Comparison of ENCODE assay signal across 24 cellular contexts in genomic region chr14:73233564-73233963, GRCh38. TPM values are rescaled to one million over a fixed set of nuclear protein-coding genes. Genes with fewer than 3 reads are reported as not detected.
DNase-seq lines count a peak whose midpoint lies in the region; ATAC-seq, FAIRE-seq and TF ChIP-seq lines count a peak whose summit lies in the region.
"Had no signal": no experiment of that assay in that cellular context is flagged by ENCODE, and none has a peak within 500 bp of the region (broad histone marks: within the 10 kb centered on the region; RNA-seq: fewer than 3 reads in every experiment).

No MANE protein-coding gene starts in this region.

- H3K79me1 ChIP-seq in neuronal stem cell (ENCODE audit: low read depth, low read length) = no peaks in the 10 kb centered on the region

- H4K91ac ChIP-seq in neuronal stem cell (ENCODE audit: low read depth, low read length, poor library complexity) = no peak overlapping the region

- H3K9me3 ChIP-seq in HepG2 (ENCODE audit: low read length) (no peaks in the 10 kb centered on the region), right lobe of liver (no peaks in the 10 kb centered on the region), neuronal stem cell (replicated peaks in 1 of 2; ENCODE audit: control insufficient read depth in 2 of 2, insufficient read depth in 1 of 2, low read depth in 1 of 2, low read length in 2 of 2) (no peaks in the 10 kb centered on the region), T-helper 17 cell (ENCODE audit: control insufficient read depth, low read length, poor library complexity, severe bottlenecking) (no peaks in the 10 kb centered on the region)
- H3K9me3 ChIP-seq: HAP-1, SJSA1 had no signal

- H3K27me3 Mint-ChIP-seq in T-helper 17 cell = peaks cover 53% of the 10 kb centered on the region

- H4K20me1 ChIP-seq in HepG2 (ENCODE audit: insufficient read depth, low read length) = no peaks in the 10 kb centered on the region

- H2AFZ ChIP-seq in HepG2 (ENCODE audit: low read length) (no peak overlapping the region), neuronal stem cell (ENCODE audit: low read length) (no peak overlapping the region)

- TF ChIP-seq POLR2A in HepG2 (IDR thresholded peaks at IDR 0.05; ENCODE audit: insufficient read depth in 1 of 2, low read depth in 2 of 2, low read length in 2 of 2) = no peak
- TF ChIP-seq POLR2A in right lobe of liver (IDR thresholded peaks at IDR 0.05) = no peak

- no peak overlapping the region for H4K8ac ChIP-seq in neuronal stem cell (ENCODE audit: low read depth, low read length)

- no peak overlapping the region for H3K27ac Mint-ChIP-seq in T-helper 17 cell
- H3K27ac Mint-ChIP-seq: CD8-positive, alpha-beta memory T cell had no signal

- peaks cover 14% of the 10 kb centered on the region for H3K4me1 Mint-ChIP-seq in T-helper 17 cell

- peaks cover 10 to 56% of the 10 kb centered on the region in 2 experiments; a peak in 4 of 5 replicates for H3K27me3 ChIP-seq in HepG2 (ENCODE audit: control insufficient read depth in 1 of 2, insufficient read depth in 2 of 2, low read length in 2 of 2)
- H3K27me3 ChIP-seq in right lobe of liver = no peaks in the 10 kb centered on the region
- H3K27me3 ChIP-seq in bronchial epithelial cell (ENCODE audit: control insufficient read depth, insufficient read depth, low read length) = peaks cover 12% of the 10 kb centered on the region
- H3K27me3 ChIP-seq in neuronal stem cell (ENCODE audit: control insufficient read depth in 3 of 3, insufficient read depth in 3 of 3, low read depth in 1 of 3, low read length in 3 of 3) = peaks cover 0 to 15% (median 0%) of the 10 kb centered on the region in 3 experiments

- peak overlapping the region; percentile 36 for H2AK5ac ChIP-seq in neuronal stem cell (ENCODE audit: low read depth, low read length)

- intact Hi-C loops in HepG2 (cut with micrococcal nuclease; ENCODE audit: unreplicated experiment) = loop anchor here (10.0 kb wide), 1 partner anchor 51 kb away; no protein-coding TSS in a partner anchor
- intact Hi-C loops in right lobe of liver (cut with DNase I) = no loop called here

- DNase-seq in HepG2 (ENCODE audit: low spot score) (no peak), right lobe of liver (no peak), bronchial epithelial cell (ENCODE audit: low read depth) (no peak), neuronal stem cell (ENCODE audit: low spot score) (no peak), T-helper 17 cell (no peak), MV-4-11 (lab: John Stamatoyannopoulos, UW) (no peak), HPDE6-E6E7 (ENCODE audit: extremely low spot score) (no peak)
- DNase-seq: 8988T; CD8-positive, alpha-beta memory T cell; GDM1; Kasumi-1; NCI-H1092 treated with DMSO at 0.1 percent for 48 hours; NCI-H1436 treated with DMSO at 0.1 percent for 48 hours; NCI-H1930; NCI-H510A; NCI-H748 treated with DMSO at 0.1 percent for 48 hours; OCI-M1 had no signal

- no peak for FAIRE-seq in HepG2 (lab: Jason Lieb, UNC)
- FAIRE-seq in bronchial epithelial cell (lab: Jason Lieb, UNC) = peak; percentile 75
- FAIRE-seq: RCC 7860 had no signal

- TF ChIP-seq CTCF in HepG2 (CRISPR knock-in tag; IDR thresholded peaks at IDR 0.05) (no peak), right lobe of liver (IDR thresholded peaks at IDR 0.05) (no peak), bronchial epithelial cell (IDR thresholded peaks at IDR 0.05; ENCODE audit: insufficient read depth, low read length, severe bottlenecking) (no peak)

- in situ Hi-C loops in HepG2 (cut with HindIII; ENCODE audit: extremely low pct_ligation_motif_present, low pct_unique_long_range_greater_than_20kb) = loop anchor here (5.0 kb wide), 2 partner anchors 34 to 239 kb away; no protein-coding TSS in a partner anchor

- TF ChIP-seq EP300 in HepG2 (IDR thresholded peaks at IDR 0.05; ENCODE audit: low read depth in 2 of 2, low read length in 2 of 2) (no peak), HepG2 (CRISPR knock-in tag; IDR thresholded peaks at IDR 0.05; ENCODE audit: borderline replicate concordance) (no peak)

- H3K4me3 Mint-ChIP-seq in T-helper 17 cell = no peak overlapping the region
- H3K4me3 Mint-ChIP-seq: CD8-positive, alpha-beta memory T cell had no signal

- no peak overlapping the region for H3K4me3 ChIP-seq in HepG2 (replicated peaks in 1 of 3; ENCODE audit: insufficient read depth in 1 of 3, low read depth in 2 of 3, low read length in 3 of 3)
- H3K4me3 ChIP-seq in right lobe of liver = no peak overlapping the region
- H3K4me3 ChIP-seq in bronchial epithelial cell (ENCODE audit: low read depth, low read length) = no peak overlapping the region
- no peak overlapping the region for H3K4me3 ChIP-seq in neuronal stem cell (ENCODE audit: low read length in 2 of 2)
- H3K4me3 ChIP-seq: HAP-1, SJSA1 had no signal

- H3K4me2 ChIP-seq in HepG2 (ENCODE audit: low read depth, low read length) (no peak overlapping the region), neuronal stem cell (ENCODE audit: insufficient read depth, low read length, poor library complexity, severe bottlenecking) (no peak overlapping the region)

- H2BK15ac ChIP-seq in neuronal stem cell (ENCODE audit: low read length) = peak overlapping the region; percentile 3

- H3K9ac ChIP-seq in HepG2 (ENCODE audit: insufficient read depth, low read depth, low read length) (no peak overlapping the region), neuronal stem cell (ENCODE audit: low read depth, low read length, poor library complexity) (no peak overlapping the region)

- H3K4ac ChIP-seq in neuronal stem cell (ENCODE audit: low read length) = no peak overlapping the region

- peak overlapping the region; percentile 33 for H2BK12ac ChIP-seq in neuronal stem cell (ENCODE audit: low read length)

- CTCF ChIA-PET in HepG2 (lab: Yijun Ruan, JAX; ENCODE audit: low intra/inter-chr PET ratio, low total read pairs) = no interaction called here

- WGBS in HepG2 (ENCODE audit: low lambda C conversion rate) = 39% methylated on average over 8 of the region's 10 CpGs
- WGBS in right lobe of liver (ENCODE audit: insufficient coverage, low coverage, low lambda C conversion rate, missing lambda C conversion rate) = 70% methylated on average over 4 of the region's 10 CpGs
- no CpG with 5 or more reads among the region's 10 CpGs for WGBS in neuronal stem cell (ENCODE audit: extremely low coverage in 2 of 2, insufficient read length in 2 of 2, insufficient replicate concordance in 1 of 2), 2 donors

- H3K36me3 ChIP-seq in HepG2 (replicated peaks in 1 of 2; ENCODE audit: control insufficient read depth in 1 of 2, insufficient read depth in 2 of 2, low read length in 2 of 2) (no peaks in the 10 kb centered on the region), right lobe of liver (no peaks in the 10 kb centered on the region), bronchial epithelial cell (ENCODE audit: control insufficient read depth, insufficient read depth, low read length) (no peaks in the 10 kb centered on the region), neuronal stem cell (replicated peaks in 1 of 2; ENCODE audit: control insufficient read depth in 2 of 2, insufficient read depth in 2 of 2, low read length in 2 of 2) (no peaks in the 10 kb centered on the region)
- H3K36me3 ChIP-seq: HAP-1, SJSA1 had no signal

- TF ChIP-seq RAD21 in HepG2 (CRISPR knock-in tag; IDR thresholded peaks at IDR 0.05) = no peak

- H3K18ac ChIP-seq in neuronal stem cell (ENCODE audit: low read length) = peak overlapping the region; percentile 1

- no peak overlapping the region for H3K27ac ChIP-seq in HepG2 (ENCODE audit: extremely low read length, insufficient read depth, low read length)
- no peak overlapping the region for H3K27ac ChIP-seq in right lobe of liver
- H3K27ac ChIP-seq in neuronal stem cell (replicated peaks; ENCODE audit: low read length) = no peak overlapping the region
- H3K27ac ChIP-seq: C4-2B, HL-60, SJSA1 had no signal

- peaks cover 10% of the 10 kb centered on the region for H3K36me3 Mint-ChIP-seq in T-helper 17 cell (ENCODE audit: low read depth)

- H2BK5ac ChIP-seq in neuronal stem cell (ENCODE audit: low read length) = peak overlapping the region; percentile 79

- no TSS peak for BruUV-seq in HepG2 (replicated peaks; lab: Mats Ljungman, UMichigan)

- H2BK120ac ChIP-seq in neuronal stem cell (ENCODE audit: low read depth, low read length) = no peak overlapping the region

- H3K23ac ChIP-seq in neuronal stem cell (ENCODE audit: low read depth, low read length, poor library complexity) = no peak overlapping the region

- POLR2A ChIA-PET in HepG2 (lab: Yijun Ruan, JAX) = interaction anchor here (1.7 to 2.2 kb wide), 3 partner anchors 229 to 239 kb away, joined by 5 to 14 read pairs (median 7); no protein-coding TSS in a partner anchor

- peak overlapping the region; percentile 15 for H3K14ac ChIP-seq in neuronal stem cell (ENCODE audit: low read length)

- H3K4me1 ChIP-seq in HepG2 (ENCODE audit: insufficient read depth, low read length) = peaks cover 39% of the 10 kb centered on the region
- peaks cover 0 to 12% (median 0%) of the 10 kb centered on the region in 4 donors for H3K4me1 ChIP-seq in right lobe of liver
- H3K4me1 ChIP-seq in neuronal stem cell (ENCODE audit: control insufficient read depth in 2 of 2, insufficient read depth in 1 of 2, low read depth in 1 of 2, low read length in 2 of 2) = peaks cover 32 to 40% of the 10 kb centered on the region in 2 donors

- ATAC-seq in HepG2 (no peak), right lobe of liver (no peak), T-helper 17 cell (no peak), GM21447 (IDR thresholded peaks at IDR 0.05; ENCODE audit: unreplicated experiment) (no peak)
- ATAC-seq: Right ventricle myocardium inferior had no signal

- H3K79me2 ChIP-seq in HepG2 (ENCODE audit: insufficient read depth, low read length) = no peaks in the 10 kb centered on the region

RNA-seq across cellular contexts. Expression of gene PAPLN, which starts 3.7 kb away (rescaled TPM):
- not detected in 2 replicates for total RNA-seq in HepG2 (2016; rRNA removed; fragmentation: Illumina TruSeq; extraction: Trizol)
- not detected in 2 replicates for total RNA-seq in HepG2 (2016; cell fraction: cytosol; rRNA removed; fragmentation: Illumina TruSeq; extraction: Trizol; ENCODE audit: low read depth)
- total RNA-seq in HepG2 (2016; cell fraction: insoluble cytoplasmic fraction; rRNA removed; fragmentation: Illumina TruSeq; extraction: Trizol) = not detected in 2 replicates
- not detected in 2 replicates for total RNA-seq in HepG2 (2016; cell fraction: membrane; rRNA removed; fragmentation: Illumina TruSeq; extraction: Trizol)
- not detected in 2 replicates for total RNA-seq in HepG2 (2016; cell fraction: nucleus; rRNA removed; fragmentation: Illumina TruSeq; extraction: Trizol)
- not detected in 2 replicates for polyA plus RNA-seq in HepG2 (2011; rRNA removed)
- 0.01 TPM in 1 of 2 replicates, not detected in the other for polyA plus RNA-seq in HepG2 (2011; cell fraction: cytosol; rRNA removed)
- 0.05 TPM in 1 of 2 replicates, not detected in the other for polyA plus RNA-seq in HepG2 (2011; cell fraction: nucleus; rRNA removed)
- 0.07 and 0.28 TPM in 2 replicates for polyA plus RNA-seq in HepG2 (2012)
- polyA plus RNA-seq in HepG2 (2016; cell fraction: cytosol; fragmentation: Illumina TruSeq; extraction: Trizol; ENCODE audit: low read depth) = not detected in 2 replicates
- not detected in 2 replicates for polyA plus RNA-seq in HepG2 (2016; cell fraction: insoluble cytoplasmic fraction; fragmentation: Illumina TruSeq; extraction: Trizol; ENCODE audit: low read depth)
- not detected in 2 replicates for polyA plus RNA-seq in HepG2 (2016; cell fraction: membrane; fragmentation: Illumina TruSeq; extraction: Trizol; ENCODE audit: low read depth)
- polyA plus RNA-seq in HepG2 (2016; cell fraction: nucleus; fragmentation: Illumina TruSeq; extraction: Trizol; ENCODE audit: insufficient read depth, low read depth) = not detected in 2 replicates
- 4.1 TPM in 1 of 2 replicates, not detected in the other for polyA minus RNA-seq in HepG2 (2011; rRNA and poly(A)+ RNA removed; ENCODE audit: low replicate concordance)
- not detected in 2 replicates for polyA minus RNA-seq in HepG2 (2011; cell fraction: cytosol; rRNA and poly(A)+ RNA removed)
- polyA minus RNA-seq in HepG2 (2011; cell fraction: nucleus; rRNA and poly(A)+ RNA removed) = not detected in 2 replicates
- total RNA-seq in right lobe of liver = 1 to 10 TPM in 4 of 6 experiments, under 1 TPM in 2; 0.86 to 3.2 (median 1.2) TPM
- total RNA-seq in bronchial epithelial cell = 3.4 and 6.0 TPM in 2 replicates
- 15.1 TPM for polyA plus RNA-seq in neuronal stem cell (2013, experiment 1 of 2)
- 15.7 TPM for polyA plus RNA-seq in neuronal stem cell (2013, experiment 2 of 2)
- not detected for total RNA-seq in T-helper 17 cell
